34 cellular contexts compared by ENCODE assay signal in genomic region chr1:12625276-12625675, GRCh38. TPM values are rescaled to one million over a fixed set of nuclear protein-coding genes. Genes with fewer than 3 reads are reported as not detected.
"Had no signal": no experiment of that assay in that cellular context is flagged by ENCODE, and none has a peak within 500 bp of the region (broad histone marks: within the 10 kb centered on the region; RNA-seq: fewer than 3 reads in every experiment).

No MANE protein-coding gene starts in this region.

- H3K9me3 ChIP-seq: ovary, psoas muscle, spleen, suprapubic skin, testis, tibial artery, transverse colon, upper lobe of right lung, uterus had no signal

- H3K4me2 ChIP-seq: smooth muscle cell had no signal

- H3K9me3 Mint-ChIP-seq: naive thymus-derived CD8-positive, alpha-beta T cell; natural killer cell treated with Interleukin-12 subunit alpha and Interleukin-12 subunit beta and Interleukin-15 and Interleukin-18, amount 100 ng/mL, for 72 hours; nephron progenitor cell; neural crest cell; stimulated activated memory B cell treated with anti-CD40 and anti-IgM and Interleukin-4, amounts not matched to agents 10 μg/mL and 1 μg/mL and 100 μg/mL, for 72 hours; stimulated activated naive CD8-positive, alpha-beta T cell treated with anti-CD3 and anti-CD28 coated beads, Interleukin-15, amount 100 ng/mL, for 72 hours; type B pancreatic cell had no signal

- H3K4me1 ChIP-seq: parathyroid adenoma, testis had no signal

- H3K79me2 ChIP-seq: parathyroid adenoma had no signal

- H3K36me3 ChIP-seq: ovary, spleen, suprapubic skin, tibial artery, transverse colon, upper lobe of right lung, uterus had no signal

- H2AFZ ChIP-seq: parathyroid adenoma had no signal

- H3K4me3 ChIP-seq: ovary, psoas muscle, skin epidermis, smooth muscle cell, spleen, suprapubic skin, testis, tibial artery, transverse colon, upper lobe of right lung, uterus had no signal

- H3K9ac ChIP-seq: parathyroid adenoma had no signal

- ATAC-seq: naive thymus-derived CD8-positive, alpha-beta T cell; natural killer cell treated with Interleukin-12 subunit alpha and Interleukin-12 subunit beta and Interleukin-15 and Interleukin-18, amount 100 ng/mL, for 72 hours; psoas muscle; right cardiac atrium; sciatic nerve; stimulated activated memory B cell treated with anti-CD40 and anti-IgM and Interleukin-4, amounts not matched to agents 10 μg/mL and 1 μg/mL and 100 μg/mL, for 72 hours; stimulated activated naive CD8-positive, alpha-beta T cell treated with anti-CD3 and anti-CD28 coated beads, Interleukin-15, amount 100 ng/mL, for 72 hours; stimulated activated naive CD8-positive, alpha-beta T cell treated with anti-CD3 and anti-CD28 coated beads, Interleukin-15, Interleukin-2, amounts not matched to agents 100 U/mL and 50 U/mL, for 24 hours; upper lobe of right lung had no signal

- H3K36me3 Mint-ChIP-seq: naive thymus-derived CD8-positive, alpha-beta T cell; natural killer cell treated with Interleukin-12 subunit alpha and Interleukin-12 subunit beta and Interleukin-15 and Interleukin-18, amount 100 ng/mL, for 72 hours; stimulated activated memory B cell treated with anti-CD40 and anti-IgM and Interleukin-4, amounts not matched to agents 10 μg/mL and 1 μg/mL and 100 μg/mL, for 72 hours; type B pancreatic cell had no signal

- H3K27me3 ChIP-seq: ovary, spleen, suprapubic skin, testis, transverse colon, upper lobe of right lung, uterus had no signal

- H3K4me3 Mint-ChIP-seq: naive thymus-derived CD8-positive, alpha-beta T cell; natural killer cell treated with Interleukin-12 subunit alpha and Interleukin-12 subunit beta and Interleukin-15 and Interleukin-18, amount 100 ng/mL, for 72 hours; nephron progenitor cell; neural crest cell; stimulated activated memory B cell treated with anti-CD40 and anti-IgM and Interleukin-4, amounts not matched to agents 10 μg/mL and 1 μg/mL and 100 μg/mL, for 72 hours; stimulated activated naive CD8-positive, alpha-beta T cell treated with anti-CD3 and anti-CD28 coated beads, Interleukin-15, amount 100 ng/mL, for 72 hours; type B pancreatic cell had no signal

- H3K27me3 Mint-ChIP-seq: naive thymus-derived CD8-positive, alpha-beta T cell; natural killer cell treated with Interleukin-12 subunit alpha and Interleukin-12 subunit beta and Interleukin-15 and Interleukin-18, amount 100 ng/mL, for 72 hours; progenitor cell of endocrine pancreas; stimulated activated naive CD8-positive, alpha-beta T cell treated with anti-CD3 and anti-CD28 coated beads, Interleukin-15, amount 100 ng/mL, for 72 hours; type B pancreatic cell had no signal

- DNase-seq: naive thymus-derived CD8-positive, alpha-beta T cell; nephron progenitor cell; occipital lobe; ovary; right cardiac atrium; stimulated activated CD4-positive, alpha-beta T cell treated with anti-CD3 and anti-CD28 coated beads, Interleukin-12 subunit alpha, Interleukin-12 subunit beta, amount 100 ng/mL, for 4 hours; stimulated activated CD4-positive, alpha-beta T cell treated with anti-CD3 and anti-CD28 coated beads, Interleukin-1b, Interleukin-23, amount 100 ng/mL, for 48 hours; stimulated activated CD4-positive, alpha-beta T cell treated with anti-CD3 and anti-CD28 coated beads, Interleukin-4, amount 100 ng/mL, for 1 hour; stimulated activated CD4-positive, alpha-beta T cell treated with anti-CD3 and anti-CD28 coated beads, Interleukin-4, amount 100 ng/mL, for 4 hours; stimulated activated CD8-positive, alpha-beta memory T cell treated with anti-CD3 and anti-CD28 coated beads, Interleukin-4, amount 100 ng/mL, for 48 hours; stimulated activated naive CD4-positive, alpha-beta T cell; stimulated activated naive CD8-positive, alpha-beta T cell treated with anti-CD3 and anti-CD28 coated beads, Interleukin-15, amount 100 ng/mL, for 72 hours; stimulated activated naive CD8-positive, alpha-beta T cell treated with anti-CD3 and anti-CD28 coated beads, Interleukin-15, Interleukin-2, amounts not matched to agents 100 U/mL and 50 U/mL, for 24 hours; substantia nigra; testis; tibial artery; transverse colon; upper lobe of right lung; uterus had no signal

- H3K27ac ChIP-seq: ovary, parathyroid adenoma, psoas muscle, skin epidermis, spleen, suprapubic skin, testis, tibial artery, transverse colon, upper lobe of right lung, uterus had no signal

- H3K27ac Mint-ChIP-seq: natural killer cell treated with Interleukin-12 subunit alpha and Interleukin-12 subunit beta and Interleukin-15 and Interleukin-18, amount 100 ng/mL, for 72 hours; nephron progenitor cell; progenitor cell of endocrine pancreas; stimulated activated memory B cell treated with anti-CD40 and anti-IgM and Interleukin-4, amounts not matched to agents 10 μg/mL and 1 μg/mL and 100 μg/mL, for 72 hours; type B pancreatic cell had no signal

RNA-seq across cellular contexts. Expression of gene AADACL4, which starts 18.6 kb away (rescaled TPM):
- total RNA-seq: naive thymus-derived CD8-positive, alpha-beta T cell; natural killer cell treated with Interleukin-12 subunit alpha and Interleukin-12 subunit beta and Interleukin-15 and Interleukin-18, amount 100 ng/mL, for 72 hours; neural crest cell; occipital lobe; osteoblast; ovary; psoas muscle; renal cortical epithelial cell; right cardiac atrium; sciatic nerve; smooth muscle cell; suprapubic skin; testis; transverse colon; upper lobe of right lung had no signal
- polyA plus RNA-seq: naive thymus-derived CD8-positive, alpha-beta T cell; psoas muscle; right cardiac atrium; smooth muscle cell; urinary bladder had no signal
